Comparison of ENCODE assay signal across 25 cellular contexts in genomic region chr22:42452456-42452855, GRCh38. TPM values are rescaled to one million over a fixed set of nuclear protein-coding genes. Genes with fewer than 3 reads are reported as not detected.
"Had no signal": no experiment of that assay in that cellular context is flagged by ENCODE, and none has a peak within 500 bp of the region (broad histone marks: within the 10 kb centered on the region; RNA-seq: fewer than 3 reads in every experiment).

No MANE protein-coding gene starts in this region.

- H3K27ac ChIP-seq: left lung, lower lobe of right lung, neutrophil, ovary, right atrium auricular region, right lobe of liver, tibial nerve, uterus had no signal

- DNase-seq: hypothalamus; islet precursor cell; kidney glomerular epithelial cell; left cardiac atrium; lower lobe of right lung; mammary epithelial cell; mesenchymal stem cell; naive thymus-derived CD8-positive, alpha-beta T cell; occipital lobe; ovary; right lobe of liver; stimulated activated CD4-positive, alpha-beta T cell treated with anti-CD3 and anti-CD28 coated beads, Interleukin-1b, Interleukin-23, amount 100 ng/mL, for 48 hours; stimulated activated CD4-positive, alpha-beta T cell treated with anti-CD3 and anti-CD28 coated beads, Interleukin-2, amount 100 ng/mL, for 48 hours; stimulated activated CD4-positive, alpha-beta T cell treated with anti-CD3 and anti-CD28 coated beads, Interleukin-4, amount 100 ng/mL, for 4 hours; stimulated activated CD8-positive, alpha-beta memory T cell treated with anti-CD3 and anti-CD28 coated beads, Interleukin-4, amount 100 ng/mL, for 48 hours; stimulated activated naive CD4-positive, alpha-beta T cell treated with Interleukin-2 at 50 U/mL for 16 hours; stimulated activated naive CD8-positive, alpha-beta T cell treated with anti-CD3 and anti-CD28 coated beads, Interleukin-15, amount 100 ng/mL, for 72 hours; substantia nigra; uterus had no signal

- H3K4me1 ChIP-seq: left lung, lower lobe of right lung, right atrium auricular region, right lobe of liver, tibial nerve, uterus had no signal

- H3K4me2 ChIP-seq: smooth muscle cell had no signal

- H3K27me3 ChIP-seq: ovary, right atrium auricular region, right lobe of liver, uterus had no signal

- H3K36me3 ChIP-seq: left lung, lower lobe of right lung, neutrophil, ovary, right atrium auricular region, right lobe of liver, tibial nerve, uterus had no signal

- ATAC-seq: left cardiac atrium; left lung; lower lobe of right lung; naive thymus-derived CD8-positive, alpha-beta T cell; stimulated activated naive CD8-positive, alpha-beta T cell treated with anti-CD3 and anti-CD28 coated beads, Interleukin-15, amount 100 ng/mL, for 72 hours had no signal

- H3K9me3 ChIP-seq: left lung, lower lobe of right lung, neutrophil, ovary, right atrium auricular region, right lobe of liver, tibial nerve, uterus had no signal

- H3K4me3 ChIP-seq: left lung, lower lobe of right lung, ovary, right atrium auricular region, right lobe of liver, smooth muscle cell, tibial nerve, uterus had no signal

RNA-seq across cellular contexts. Expression of gene NFAM1, which starts 20.3 kb away (rescaled TPM):
- total RNA-seq: pulmonary artery endothelial cell, smooth muscle cell had no signal
- polyA plus RNA-seq: mammary epithelial cell; naive thymus-derived CD8-positive, alpha-beta T cell; smooth muscle cell had no signal
